In the genomic region with DNA sequence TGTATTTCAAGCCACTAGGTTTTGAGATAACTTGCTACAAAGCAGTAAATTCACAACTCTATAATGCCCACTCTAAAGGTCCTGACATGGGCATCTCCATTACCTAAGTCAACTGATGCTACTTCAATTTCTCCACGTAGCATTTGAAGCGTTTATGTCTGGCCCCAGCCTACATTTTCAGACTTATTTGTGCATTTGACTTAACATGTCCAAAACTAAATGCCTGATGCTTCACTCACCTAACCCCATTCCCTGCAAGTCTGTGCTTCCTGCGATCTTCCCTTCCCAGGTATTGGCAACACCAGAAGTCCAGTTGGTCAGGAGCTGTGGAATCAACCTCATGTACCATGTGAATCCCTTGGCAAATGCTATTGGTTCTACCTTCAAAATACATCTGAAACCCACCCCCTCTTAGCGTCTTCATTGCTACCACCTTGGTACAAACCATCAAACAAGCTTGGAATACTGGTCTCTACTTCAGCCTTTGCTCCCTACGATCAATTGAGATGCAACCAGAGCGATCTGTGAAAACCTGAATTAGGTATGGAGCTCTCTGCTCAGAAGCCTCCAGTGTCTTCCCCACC, we compare ENCODE assay signal across 1 cellular context.
TF ChIP-seq lines count a peak whose summit lies in the region.

No MANE protein-coding gene starts in this region.

TF ChIP-seq in SK-N-SH treated with all-trans-retinoic acid at 6 μM for 48 hours, 23 proteins besides CTCF, POLR2A, EP300 and RAD21 (continued from another document):
- TF ChIP-seq, protein P1, sequence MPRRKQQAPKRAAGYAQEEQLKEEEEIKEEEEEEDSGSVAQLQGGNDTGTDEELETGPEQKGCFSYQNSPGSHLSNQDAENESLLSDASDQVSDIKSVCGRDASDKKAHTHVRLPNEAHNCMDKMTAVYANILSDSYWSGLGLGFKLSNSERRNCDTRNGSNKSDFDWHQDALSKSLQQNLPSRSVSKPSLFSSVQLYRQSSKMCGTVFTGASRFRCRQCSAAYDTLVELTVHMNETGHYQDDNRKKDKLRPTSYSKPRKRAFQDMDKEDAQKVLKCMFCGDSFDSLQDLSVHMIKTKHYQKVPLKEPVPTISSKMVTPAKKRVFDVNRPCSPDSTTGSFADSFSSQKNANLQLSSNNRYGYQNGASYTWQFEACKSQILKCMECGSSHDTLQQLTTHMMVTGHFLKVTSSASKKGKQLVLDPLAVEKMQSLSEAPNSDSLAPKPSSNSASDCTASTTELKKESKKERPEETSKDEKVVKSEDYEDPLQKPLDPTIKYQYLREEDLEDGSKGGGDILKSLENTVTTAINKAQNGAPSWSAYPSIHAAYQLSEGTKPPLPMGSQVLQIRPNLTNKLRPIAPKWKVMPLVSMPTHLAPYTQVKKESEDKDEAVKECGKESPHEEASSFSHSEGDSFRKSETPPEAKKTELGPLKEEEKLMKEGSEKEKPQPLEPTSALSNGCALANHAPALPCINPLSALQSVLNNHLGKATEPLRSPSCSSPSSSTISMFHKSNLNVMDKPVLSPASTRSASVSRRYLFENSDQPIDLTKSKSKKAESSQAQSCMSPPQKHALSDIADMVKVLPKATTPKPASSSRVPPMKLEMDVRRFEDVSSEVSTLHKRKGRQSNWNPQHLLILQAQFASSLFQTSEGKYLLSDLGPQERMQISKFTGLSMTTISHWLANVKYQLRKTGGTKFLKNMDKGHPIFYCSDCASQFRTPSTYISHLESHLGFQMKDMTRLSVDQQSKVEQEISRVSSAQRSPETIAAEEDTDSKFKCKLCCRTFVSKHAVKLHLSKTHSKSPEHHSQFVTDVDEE (CRISPR knock-in tag; IDR thresholded peaks at IDR 0.05), result no peak
- TF ChIP-seq CSDC2 (CRISPR knock-in tag; IDR thresholded peaks at IDR 0.05) (no peak), OSR1 (CRISPR knock-in tag; IDR thresholded peaks at IDR 0.05) (no peak), ARNTL (CRISPR knock-in tag; IDR thresholded peaks at IDR 0.05; ENCODE audit: borderline replicate concordance, low read depth) (no peak), ESRRG (CRISPR knock-in tag; IDR thresholded peaks at IDR 0.05) (no peak), BACH2 (CRISPR knock-in tag; IDR thresholded peaks at IDR 0.05; ENCODE audit: borderline replicate concordance) (no peak), ZNF70 (CRISPR knock-in tag; IDR thresholded peaks at IDR 0.05) (no peak), SNAI2 (CRISPR knock-in tag; IDR thresholded peaks at IDR 0.05) (no peak), ZNF565 (CRISPR knock-in tag; conservative IDR thresholded peaks at IDR 0.05; ENCODE audit: low read depth) (no peak), ZNF8 (CRISPR knock-in tag; IDR thresholded peaks at IDR 0.05) (no peak), PPARA (CRISPR knock-in tag; IDR thresholded peaks at IDR 0.05; ENCODE audit: borderline replicate concordance) (no peak)
- TF ChIP-seq, protein P2, sequence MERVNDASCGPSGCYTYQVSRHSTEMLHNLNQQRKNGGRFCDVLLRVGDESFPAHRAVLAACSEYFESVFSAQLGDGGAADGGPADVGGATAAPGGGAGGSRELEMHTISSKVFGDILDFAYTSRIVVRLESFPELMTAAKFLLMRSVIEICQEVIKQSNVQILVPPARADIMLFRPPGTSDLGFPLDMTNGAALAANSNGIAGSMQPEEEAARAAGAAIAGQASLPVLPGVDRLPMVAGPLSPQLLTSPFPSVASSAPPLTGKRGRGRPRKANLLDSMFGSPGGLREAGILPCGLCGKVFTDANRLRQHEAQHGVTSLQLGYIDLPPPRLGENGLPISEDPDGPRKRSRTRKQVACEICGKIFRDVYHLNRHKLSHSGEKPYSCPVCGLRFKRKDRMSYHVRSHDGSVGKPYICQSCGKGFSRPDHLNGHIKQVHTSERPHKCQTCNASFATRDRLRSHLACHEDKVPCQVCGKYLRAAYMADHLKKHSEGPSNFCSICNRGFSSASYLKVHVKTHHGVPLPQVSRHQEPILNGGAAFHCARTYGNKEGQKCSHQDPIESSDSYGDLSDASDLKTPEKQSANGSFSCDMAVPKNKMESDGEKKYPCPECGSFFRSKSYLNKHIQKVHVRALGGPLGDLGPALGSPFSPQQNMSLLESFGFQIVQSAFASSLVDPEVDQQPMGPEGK (CRISPR knock-in tag; IDR thresholded peaks at IDR 0.05; ENCODE audit: borderline replicate concordance), result no peak
